Comparison of ENCODE assay signal across 22 cellular contexts in genomic region chr11:6371825-6372224, GRCh38. TPM values are rescaled to one million over a fixed set of nuclear protein-coding genes. Genes with fewer than 3 reads are reported as not detected.
"Had no signal": no experiment of that assay in that cellular context is flagged by ENCODE, and none has a peak within 500 bp of the region (broad histone marks: within the 10 kb centered on the region; RNA-seq: fewer than 3 reads in every experiment).

No MANE protein-coding gene starts in this region.

- H3K4me1 Mint-ChIP-seq: natural killer cell, neural crest cell had no signal

- H3K9me3 Mint-ChIP-seq: natural killer cell; neural crest cell; stimulated activated naive B cell treated with anti-CD40 and anti-IgM and Interleukin-4, amounts not matched to agents 10 μg/mL and 1 μg/mL and 100 μg/mL, for 72 hours; stimulated activated naive CD8-positive, alpha-beta T cell treated with anti-CD3 and anti-CD28 coated beads, Interleukin-15, amount 100 ng/mL, for 72 hours had no signal

- ATAC-seq: esophagus mucosa; heart left ventricle; left cardiac atrium; natural killer cell; stimulated activated naive B cell treated with anti-CD40 and anti-IgM and Interleukin-4, amounts not matched to agents 10 μg/mL and 1 μg/mL and 100 μg/mL, for 72 hours; stimulated activated naive CD8-positive, alpha-beta T cell treated with anti-CD3 and anti-CD28 coated beads, Interleukin-15, amount 100 ng/mL, for 72 hours had no signal

- H3K36me3 ChIP-seq: heart left ventricle, ovary, right atrium auricular region, sigmoid colon, transverse colon had no signal

- H3K27me3 ChIP-seq: dorsolateral prefrontal cortex, heart left ventricle, ovary, right atrium auricular region, sigmoid colon, testis, transverse colon had no signal

- H3K4me3 Mint-ChIP-seq: natural killer cell; neural crest cell; stimulated activated naive B cell treated with anti-CD40 and anti-IgM and Interleukin-4, amounts not matched to agents 10 μg/mL and 1 μg/mL and 100 μg/mL, for 72 hours; stimulated activated naive CD8-positive, alpha-beta T cell treated with anti-CD3 and anti-CD28 coated beads, Interleukin-15, amount 100 ng/mL, for 72 hours had no signal

- H3K9me3 ChIP-seq: heart left ventricle, ovary, right atrium auricular region, sigmoid colon, testis, transverse colon had no signal

- DNase-seq: cortex of kidney; dorsolateral prefrontal cortex; effector CD8-positive, alpha-beta T cell; heart left ventricle; hippocampal formation; kidney; left cardiac atrium; mammary epithelial cell; natural killer cell; nucleus accumbens; ovary; sigmoid colon; stimulated activated CD4-positive, alpha-beta T cell treated with anti-CD3 and anti-CD28 coated beads, Interleukin-2, amount 100 ng/mL, for 24 hours; stimulated activated CD4-positive, alpha-beta T cell treated with anti-CD3 and anti-CD28 coated beads, Interleukin-4, amount 100 ng/mL, for 4 hours; stimulated activated naive B cell treated with anti-CD40 and anti-IgM and Interleukin-4, amounts not matched to agents 10 μg/mL and 1 μg/mL and 100 μg/mL, for 72 hours; stimulated activated naive CD8-positive, alpha-beta T cell treated with anti-CD3 and anti-CD28 coated beads, Interleukin-15, amount 100 ng/mL, for 72 hours; testis; transverse colon had no signal

- H3K4me3 ChIP-seq: dorsolateral prefrontal cortex, heart left ventricle, ovary, right atrium auricular region, sigmoid colon, skin epidermis, testis, transverse colon had no signal

- H3K27ac ChIP-seq: dorsolateral prefrontal cortex, heart left ventricle, ovary, right atrium auricular region, sigmoid colon, skin epidermis, testis, transverse colon had no signal

- H3K27me3 Mint-ChIP-seq: stimulated activated naive B cell treated with anti-CD40 and anti-IgM and Interleukin-4, amounts not matched to agents 10 μg/mL and 1 μg/mL and 100 μg/mL, for 72 hours; stimulated activated naive CD8-positive, alpha-beta T cell treated with anti-CD3 and anti-CD28 coated beads, Interleukin-15, amount 100 ng/mL, for 72 hours had no signal

- H3K27ac Mint-ChIP-seq: natural killer cell; stimulated activated naive B cell treated with anti-CD40 and anti-IgM and Interleukin-4, amounts not matched to agents 10 μg/mL and 1 μg/mL and 100 μg/mL, for 72 hours; stimulated activated naive CD8-positive, alpha-beta T cell treated with anti-CD3 and anti-CD28 coated beads, Interleukin-15, amount 100 ng/mL, for 72 hours had no signal

- H3K4me1 ChIP-seq: heart left ventricle, right atrium auricular region, sigmoid colon, testis, transverse colon had no signal

- H3K36me3 Mint-ChIP-seq: natural killer cell; stimulated activated naive B cell treated with anti-CD40 and anti-IgM and Interleukin-4, amounts not matched to agents 10 μg/mL and 1 μg/mL and 100 μg/mL, for 72 hours had no signal

RNA-seq across cellular contexts. Expression of gene CAVIN3, which starts 51.5 kb away (rescaled TPM):
- total RNA-seq: natural killer cell had no signal
